ENCODE assay signal across 9 cellular contexts in genomic region chr5:171647043-171647899, GRCh38.
DNase-seq lines count a peak whose midpoint lies in the region; ATAC-seq and TF ChIP-seq lines count a peak whose summit lies in the region.
"Had no signal": no experiment of that assay in that cellular context is flagged by ENCODE, and none has a peak within 500 bp of the region (broad histone marks: within the 10 kb centered on the region; RNA-seq: fewer than 3 reads in every experiment).

No MANE protein-coding gene starts in this region.

- no peak for TF ChIP-seq CTCF in fibroblast of pulmonary artery (IDR thresholded peaks at IDR 0.05; ENCODE audit: low read length, missing control alignments)
- no peak for TF ChIP-seq CTCF in colonic mucosa (IDR thresholded peaks at IDR 0.05)

- no peak overlapping the region for H3K9ac ChIP-seq in colonic mucosa (ENCODE audit: low read depth in 2 of 2, low read length in 2 of 2)

- H3K36me3 ChIP-seq in colonic mucosa, result no peaks in the 10 kb centered on the region

- H3K27me3 ChIP-seq in colonic mucosa, result no peaks in the 10 kb centered on the region

- no peak overlapping the region for H3K4me3 ChIP-seq in fibroblast of pulmonary artery (replicated peaks; ENCODE audit: low read depth, low read length)
- H3K4me3 ChIP-seq in skeletal muscle cell (ENCODE audit: low read depth, low read length), result no peak overlapping the region
- H3K4me3 ChIP-seq in colonic mucosa, result no peak overlapping the region

- DNase-seq in SIG-M5 treated with dmso at 0.1 percent for 504 hours (lab: John Stamatoyannopoulos, UW; ENCODE audit: unreplicated experiment) (peak; percentile 42), SIG-M5 (lab: John Stamatoyannopoulos, UW) (no peak), RPMI8226 (peak; percentile 66), fibroblast of pulmonary artery (ENCODE audit: low read depth) (peak; percentile 42), skeletal muscle cell (ENCODE audit: low read depth) (peak; percentile 29), C1 segment of cervical spinal cord (lab: John Stamatoyannopoulos, UW) (no peak), colonic mucosa (no peak)
- DNase-seq: activated naive CD8-positive, alpha-beta T cell treated with anti-CD3 and anti-CD28 coated beads, Interleukin-2, amount 10 ng/mL, durations not matched to agents 7 days and 5 days had no signal

- intact Hi-C loops in colonic mucosa (cut with DNase I), result no loop called here

- H3K4me1 ChIP-seq in colonic mucosa, result no peaks in the 10 kb centered on the region

- no peak for ATAC-seq in GM21576 (IDR thresholded peaks at IDR 0.05; ENCODE audit: unreplicated experiment)

- H3K27ac ChIP-seq in colonic mucosa, result no peak overlapping the region

- no peaks in the 10 kb centered on the region for H3K9me3 ChIP-seq in colonic mucosa

Comparison
In these comparisons a context has a peak if more than half of its experiments do, and no peak if none do; other contexts are left out.
1. DNase-seq: peak in SIG-M5 treated with dmso at 0.1 percent for 504 hours (single experiment), RPMI8226 (single experiment), fibroblast of pulmonary artery (single experiment) and skeletal muscle cell (single experiment); none in SIG-M5 (single experiment), C1 segment of cervical spinal cord (0 of 14) and colonic mucosa (single experiment).